Comparison of ENCODE assay signal across 20 cellular contexts in genomic region chrY:21394116-21394515, GRCh38.
DNase-seq lines count a peak whose midpoint lies in the region; ATAC-seq and FAIRE-seq lines count a peak whose summit lies in the region.
"Had no signal": no experiment of that assay in that cellular context is flagged by ENCODE, and none has a peak within 500 bp of the region (broad histone marks: within the 10 kb centered on the region; RNA-seq: fewer than 3 reads in every experiment).

No MANE protein-coding gene starts in this region.

- no peaks in the 10 kb centered on the region for H3K4me1 ChIP-seq in small intestine (ENCODE audit: control insufficient read depth in 2 of 2, insufficient read depth in 1 of 2, low read depth in 1 of 2, low read length in 1 of 2)
- H3K4me1 ChIP-seq: Peyer's patch had no signal

- H3K36me3 ChIP-seq in small intestine (ENCODE audit: control insufficient read depth in 2 of 2, insufficient read depth in 2 of 2, low read length in 2 of 2), result no peaks in the 10 kb centered on the region
- H3K36me3 ChIP-seq: Peyer's patch had no signal

- H3K27me3 ChIP-seq in small intestine (ENCODE audit: control insufficient read depth in 2 of 2, insufficient read depth in 2 of 2, low read length in 2 of 2), result no peaks in the 10 kb centered on the region
- H3K27me3 ChIP-seq: Peyer's patch had no signal

- DNase-seq in small intestine (no peak), OCI-M2 (lab: John Stamatoyannopoulos, UW; ENCODE audit: unreplicated experiment) (no peak), cerebellum (ENCODE audit: low spot score) (no peak)
- DNase-seq: NCI-H2029; NCI-H446; NCI-H524 treated with DMSO at 0.1 percent for 48 hours; NCI-H82; NK-92 treated with Interleukin-12 subunit alpha and Interleukin-12 subunit beta, amount 100 ng/mL, for 24 hours; Peyer's patch; SHP77 treated with DMSO at 0.1 percent for 48 hours; T-helper 1 cell had no signal

- peak; percentile 36 for FAIRE-seq in small intestine (lab: Jason Lieb, UNC)
- FAIRE-seq: D721Med, H1, HepG2, K562 had no signal

- WGBS in small intestine, 3 donors, result 18 to 30% methylated on average over 2 of the region's 2 CpGs; no CpG with 5 or more reads in 1 of the 3 donors

- no peak overlapping the region for H3K27ac ChIP-seq in small intestine (ENCODE audit: low read depth in 1 of 2, low read length in 1 of 2)
- H3K27ac ChIP-seq: Peyer's patch had no signal

- H3K4me3 ChIP-seq in small intestine (ENCODE audit: low read depth in 1 of 2, low read length in 2 of 2), result no peak overlapping the region
- H3K4me3 ChIP-seq: K562, Peyer's patch had no signal

- ATAC-seq in GM18868 (IDR thresholded peaks at IDR 0.05; ENCODE audit: unreplicated experiment) (peak; percentile 59), GM21447 (IDR thresholded peaks at IDR 0.05; ENCODE audit: unreplicated experiment) (peak; percentile 72), HG02938 (IDR thresholded peaks at IDR 0.05; ENCODE audit: unreplicated experiment) (peak; percentile 61), GM21515 (IDR thresholded peaks at IDR 0.05; ENCODE audit: unreplicated experiment) (no peak)
- ATAC-seq: HCT116, HepG2, K562 had no signal

- no peaks in the 10 kb centered on the region for H3K9me3 ChIP-seq in small intestine (ENCODE audit: control insufficient read depth, low read depth)
- H3K9me3 ChIP-seq: Peyer's patch had no signal
